3 cellular contexts compared by ENCODE assay signal in genomic region chr18:21262979-21263378, GRCh38.
TF ChIP-seq lines count a peak whose summit lies in the region.

No MANE protein-coding gene starts in this region.

TF ChIP-seq in A549, 52 proteins besides CTCF, POLR2A, EP300 and RAD21:
- TF ChIP-seq JUN (IDR thresholded peaks at IDR 0.05): no peak
- TF ChIP-seq ATOH8 (CRISPR knock-in tag; IDR thresholded peaks at IDR 0.05; ENCODE audit: low read depth): no peak
- TF ChIP-seq MAFK (IDR thresholded peaks at IDR 0.05; ENCODE audit: partially characterized antibody): peak; percentile 96
- no peak for TF ChIP-seq HOXA7 (CRISPR knock-in tag; IDR thresholded peaks at IDR 0.05)

TF ChIP-seq in IMR-90, 13 proteins besides CTCF, POLR2A, EP300 and RAD21:
- TF ChIP-seq MAFK (IDR thresholded peaks at IDR 0.05; ENCODE audit: low read depth, low read length) (peak; percentile 98), SMC3 (IDR thresholded peaks at IDR 0.05; ENCODE audit: low read depth, low read length) (no peak)
TF ChIP-seq in IMR-90: peak in this region for 1.

TF ChIP-seq in H1, 55 proteins besides CTCF, POLR2A, EP300 and RAD21:
- TF ChIP-seq POU5F1 (IDR thresholded peaks at IDR 0.05; ENCODE audit: low read depth, low read length) (no peak), MAFK (IDR thresholded peaks at IDR 0.05; ENCODE audit: low read depth, low read length) (peak; percentile 98), BACH1 (IDR thresholded peaks at IDR 0.05; ENCODE audit: low read length) (peak; percentile 37; the same call in 1 of the 2 replicates), SP1 (IDR thresholded peaks at IDR 0.05; ENCODE audit: low read depth, low read length) (0 out of 2 replicates have a peak, but pooled peaks have one; percentile 18)
TF ChIP-seq in H1: peak in this region for 3.
